Comparison of ENCODE assay signal across 2 cellular contexts in genomic region chr15:88925651-88926050, GRCh38. TPM values are rescaled to one million over a fixed set of nuclear protein-coding genes. Genes with fewer than 3 reads are reported as not detected.
DNase-seq lines count a peak whose midpoint lies in the region; ATAC-seq and TF ChIP-seq lines count a peak whose summit lies in the region.
"Not testable (repeated sequence)": the region's sequence is repeated elsewhere in the genome, so short reads cannot be mapped to it uniquely, and the experiment has no call there.

No MANE protein-coding gene starts in this region.

- not testable (repeated sequence) for DNase-seq in left ventricle myocardium inferior, left ventricle myocardium superior

- not testable (repeated sequence) for H3K9me3 ChIP-seq in left ventricle myocardium inferior (replicated peaks)

- not testable (repeated sequence) for H3K4me3 ChIP-seq in left ventricle myocardium inferior

- intact Hi-C loops in left ventricle myocardium inferior (cut with micrococcal nuclease); left ventricle myocardium superior (cut with micrococcal nuclease): not testable (repeated sequence)

- peak overlapping the region; percentile 19 for H3K27ac ChIP-seq in left ventricle myocardium inferior (replicated peaks)

- peak; percentile 47 for ATAC-seq in left ventricle myocardium superior

- peaks cover 11% of the 10 kb centered on the region for H3K4me1 ChIP-seq in left ventricle myocardium inferior

- not testable (repeated sequence) for H3K36me3 ChIP-seq in left ventricle myocardium inferior

- not testable (repeated sequence) for TF ChIP-seq CTCF in left ventricle myocardium inferior (IDR thresholded peaks at IDR 0.05; ENCODE audit: borderline replicate concordance)

- H3K27me3 ChIP-seq in left ventricle myocardium inferior (ENCODE audit: low read depth): not testable (repeated sequence)

RNA-seq across cellular contexts. Expression of gene MFGE8, which starts 12.5 kb away (rescaled TPM):
- 421 TPM for total RNA-seq in left ventricle myocardium inferior
- 322 TPM for total RNA-seq in left ventricle myocardium superior

RNA-seq across cellular contexts. Expression of gene HAPLN3, which starts 30.3 kb away (rescaled TPM):
- total RNA-seq in left ventricle myocardium inferior (3.2 TPM), left ventricle myocardium superior (2.0 TPM)
